10 cellular contexts compared by ENCODE assay signal in the genomic region with DNA sequence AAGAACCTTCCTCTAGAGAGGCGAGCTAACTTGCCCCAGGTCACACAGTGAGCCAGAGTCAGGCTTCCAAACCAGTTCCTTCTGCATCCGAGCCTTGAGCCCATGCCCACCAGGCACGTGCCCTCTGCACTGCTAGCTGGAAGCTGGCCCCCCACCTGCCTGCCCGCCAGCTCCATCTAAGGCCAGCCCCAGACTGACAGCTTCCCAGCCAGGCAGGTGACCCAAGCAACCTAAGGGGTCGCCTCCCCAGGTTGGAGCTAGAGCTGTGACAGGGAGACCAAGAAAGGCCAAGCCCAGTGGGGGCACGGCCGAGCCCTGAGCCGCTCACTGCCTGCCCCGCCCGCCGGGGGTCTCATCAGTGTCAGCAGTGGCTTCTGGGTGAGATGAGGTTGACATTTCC. TPM values are rescaled to one million over a fixed set of nuclear protein-coding genes. Genes with fewer than 3 reads are reported as not detected.
"Had no signal": no experiment of that assay in that cellular context is flagged by ENCODE, and none has a peak within 500 bp of the region (broad histone marks: within the 10 kb centered on the region; RNA-seq: fewer than 3 reads in every experiment).

No MANE protein-coding gene starts in this region.

- H3K4me3 Mint-ChIP-seq: GM23338, H9, HFFc6, IgD-negative memory B cell had no signal

- H3K36me3 Mint-ChIP-seq: IgD-negative memory B cell had no signal

- H3K4me3 ChIP-seq: GM23338 had no signal

- ATAC-seq: GM23338, HepG2 had no signal

- H3K9me3 Mint-ChIP-seq: GM23338, H9, HFFc6 had no signal

- DNase-seq: H9, HCEC 1CT, HFFc6, KBM-7 had no signal

- H3K27ac Mint-ChIP-seq: GM23338, HFFc6, IgD-negative memory B cell had no signal

- H3K4me2 ChIP-seq: GM23338 had no signal

- H3K4me1 Mint-ChIP-seq: IgD-negative memory B cell had no signal

- H2AFZ ChIP-seq: GM23338 had no signal

- H3K27ac ChIP-seq: HL-60 had no signal

RNA-seq across cellular contexts. Expression of a gene that starts 19.9 kb away (rescaled TPM):
- total RNA-seq: GM23338, H1, H9, HepG2, HFFc6, HT1080 had no signal

RNA-seq across cellular contexts. Expression of a gene that starts 26.9 kb away (rescaled TPM):
- total RNA-seq: GM23338, H1, H9, HepG2, HFFc6, HT1080 had no signal

RNA-seq across cellular contexts. Expression of a gene that starts 36.5 kb away (rescaled TPM):
- total RNA-seq: GM23338, H1, H9, HepG2, HFFc6, HT1080 had no signal

RNA-seq across cellular contexts. Expression of a gene that starts 53.3 kb away (rescaled TPM):
- total RNA-seq: HepG2, HFFc6, HT1080 had no signal
